In genomic region chr3:71579934-71580318, GRCh38 we compare ENCODE assay signal across 9 cellular contexts. TPM values are rescaled to one million over a fixed set of nuclear protein-coding genes. Genes with fewer than 3 reads are reported as not detected.
DNase-seq lines count a peak whose midpoint lies in the region; ATAC-seq and TF ChIP-seq lines count a peak whose summit lies in the region.
"Had no signal": no experiment of that assay in that cellular context is flagged by ENCODE, and none has a peak within 500 bp of the region (broad histone marks: within the 10 kb centered on the region; RNA-seq: fewer than 3 reads in every experiment).

No MANE protein-coding gene starts in this region.

- H3K27ac Mint-ChIP-seq in GM23338 = no peak overlapping the region

- H3K4me1 Mint-ChIP-seq in GM23338 = peaks cover 27% of the 10 kb centered on the region

- no peaks in the 10 kb centered on the region for H3K9me3 ChIP-seq in upper lobe of left lung
- H3K9me3 ChIP-seq: adrenal gland had no signal

- H3K79me2 ChIP-seq in GM23338 (replicated peaks; ENCODE audit: insufficient read depth) = no peaks in the 10 kb centered on the region; the same call in 1 of the 2 replicates

- H3K4me3 Mint-ChIP-seq in GM23338 = peak overlapping the region; percentile 3; the same call in 1 of the 3 replicates

- ATAC-seq in GM23338 (no peak), upper lobe of left lung (ENCODE audit: low FRiP score in 2 of 2) (no peak), HG03521 (IDR thresholded peaks at IDR 0.05; ENCODE audit: unreplicated experiment) (no peak), GM21367 (IDR thresholded peaks at IDR 0.05; ENCODE audit: unreplicated experiment) (no peak)

- no peak overlapping the region for H3K27ac ChIP-seq in GM23338 (ENCODE audit: low read depth)
- H3K27ac ChIP-seq in VCaP = peak overlapping the region; percentile 100
- H3K27ac ChIP-seq in upper lobe of left lung = peak overlapping the region in 2 of 4 donors; percentile 88 to 99
- H3K27ac ChIP-seq: adrenal gland had no signal

- no peak overlapping the region for H2AFZ ChIP-seq in GM23338

- DNase-seq in A172 (ENCODE audit: low spot score) = peak; percentile 18
- no peak for DNase-seq in GM23338 (ENCODE audit: low spot score)
- DNase-seq in left kidney (ENCODE audit: low read depth, low spot score) = peak; percentile 81
- no peak for DNase-seq in upper lobe of left lung
- no peak for DNase-seq in D341Med (ENCODE audit: low spot score)

- H3K9me3 Mint-ChIP-seq in GM23338 = peaks cover 5% of the 10 kb centered on the region; the same call in 2 of the 3 replicates

- no peak for TF ChIP-seq POLR2A in upper lobe of left lung (IDR thresholded peaks at IDR 0.05)

- peaks cover 35% of the 10 kb centered on the region for H3K27me3 Mint-ChIP-seq in GM23338 (ENCODE audit: insufficient read depth, low read depth, poor library complexity)

- TF ChIP-seq CTCF in GM23338 (conservative IDR thresholded peaks at IDR 0.05; ENCODE audit: low read depth in 2 of 2) (no peak), VCaP (conservative IDR thresholded peaks at IDR 0.05) (no peak), upper lobe of left lung (IDR thresholded peaks at IDR 0.05) (no peak)

- no peaks in the 10 kb centered on the region; the same call in 2 of the 3 replicates for H3K36me3 Mint-ChIP-seq in GM23338 (ENCODE audit: low read depth)

- no peaks in the 10 kb centered on the region; the same call in 1 of the 2 replicates for H3F3A ChIP-seq in GM23338 (replicated peaks; ENCODE audit: low read depth)

- H3K27me3 ChIP-seq in GM23338 (ENCODE audit: insufficient read depth) (peaks cover 33% of the 10 kb centered on the region), upper lobe of left lung (no peaks in the 10 kb centered on the region)
- H3K27me3 ChIP-seq: adrenal gland had no signal

- H4K20me1 ChIP-seq in GM23338 (replicated peaks; ENCODE audit: insufficient read depth) = no peaks in the 10 kb centered on the region

- no peaks in the 10 kb centered on the region for H3K9me2 ChIP-seq in GM23338 (ENCODE audit: insufficient read depth)

- 20 to 44% methylated on average over 3 of the region's 3 CpGs for WGBS in upper lobe of left lung, 2 donors

- no peak for TF ChIP-seq EP300 in upper lobe of left lung (IDR thresholded peaks at IDR 0.05)

- peaks cover 19% of the 10 kb centered on the region for H3K4me1 ChIP-seq in GM23338 (ENCODE audit: insufficient read depth)
- peaks cover 26 to 37% (median 30%) of the 10 kb centered on the region in 4 donors for H3K4me1 ChIP-seq in upper lobe of left lung

- H3K4me3 ChIP-seq in GM23338 = peak overlapping the region; percentile 80; the same call in 1 of the 2 replicates
- peak overlapping the region in 3 of 4 donors; percentile 10 to 86 (median 15) for H3K4me3 ChIP-seq in upper lobe of left lung

- H3K36me3 ChIP-seq in GM23338 (ENCODE audit: insufficient read depth) (no peaks in the 10 kb centered on the region), upper lobe of left lung (peaks cover 0 to 3% (median 0%) of the 10 kb centered on the region in 4 donors)
- H3K36me3 ChIP-seq: adrenal gland had no signal

- H3K4me2 ChIP-seq in GM23338 = peak overlapping the region; percentile 94; the same call in 1 of the 2 replicates

TF ChIP-seq in GM23338, 12 proteins besides CTCF, POLR2A, EP300 and RAD21 (continues in another document):
- TF ChIP-seq POLR2AphosphoS5 (IDR thresholded peaks at IDR 0.05; ENCODE audit: low read depth) = no peak
- TF ChIP-seq CREB1 (CRISPR knock-in tag; IDR thresholded peaks at IDR 0.05; ENCODE audit: low read depth) = no peak
- TF ChIP-seq EZH2phosphoT487 (IDR thresholded peaks at IDR 0.05; ENCODE audit: unreplicated experiment) = no peak
- no peak for TF ChIP-seq ZNF114 (CRISPR knock-in tag; IDR thresholded peaks at IDR 0.05)
- TF ChIP-seq ZNF462 (CRISPR knock-in tag; IDR thresholded peaks at IDR 0.05) = no peak
- no peak for TF ChIP-seq NANOG (IDR thresholded peaks at IDR 0.05; ENCODE audit: borderline replicate concordance)
- no peak for TF ChIP-seq REST (IDR thresholded peaks at IDR 0.05; ENCODE audit: unreplicated experiment)
- TF ChIP-seq EZH2 (IDR thresholded peaks at IDR 0.05; ENCODE audit: low read depth, unreplicated experiment) = no peak
- TF ChIP-seq ZNF331 (CRISPR knock-in tag; IDR thresholded peaks at IDR 0.05; ENCODE audit: low read depth) = no peak

RNA-seq across cellular contexts. Expression of gene FOXP1, which starts 3.6 kb away (rescaled TPM):
- total RNA-seq in A172 (2014; rRNA removed; shearing (Covaris generic)) = 10.3 and 16.1 TPM in 2 replicates
- 27.0 and 32.9 TPM in 2 replicates for total RNA-seq in GM23338 (2014; rRNA removed; shearing (Covaris generic))
- polyA plus RNA-seq in GM23338 (2016; fragmentation: Nextera tagmentation; extraction: Ambion mirVana) = 31.0 and 35.5 TPM in 2 replicates
- 100 to 1,000 TPM; 103 to 248 (median 134) TPM for total RNA-seq in upper lobe of left lung

Comparison
In these comparisons a context has a peak if more than half of its experiments do, and no peak if none do; other contexts are left out.
1. DNase-seq: peak in A172 (single experiment) and left kidney (single experiment); none in GM23338 (single experiment), upper lobe of left lung (0 of 2) and D341Med (single experiment).